ENCODE assay signal across 7 cellular contexts in genomic region chr14:68628605-68629310, GRCh38.
DNase-seq lines count a peak whose midpoint lies in the region; ATAC-seq, FAIRE-seq and TF ChIP-seq lines count a peak whose summit lies in the region.

No MANE protein-coding gene starts in this region.

- WGBS in right lobe of liver (ENCODE audit: insufficient coverage, low coverage, low lambda C conversion rate, missing lambda C conversion rate): 13% methylated on average over 14 of the region's 30 CpGs

- H3K27ac Mint-ChIP-seq in astrocyte (ENCODE audit: unreplicated experiment): no peak overlapping the region

- H3K79me2 ChIP-seq in astrocyte (ENCODE audit: insufficient read depth, low read length): no peaks in the 10 kb centered on the region

- DNase-seq in Peyer's patch: peak in 2 of 3 donors; percentile 47 to 67
- DNase-seq in astrocyte (ENCODE audit: low read depth): no peak
- peak in 2 of 3 donors; percentile 46 to 71 for DNase-seq in right lobe of liver
- no peak for DNase-seq in HUDEP-2 (lab: John Stamatoyannopoulos, UW; ENCODE audit: unreplicated experiment in 76 of 76)
- no peak for DNase-seq in NCI-H510A (lab: John Stamatoyannopoulos, UW)
- no peak for DNase-seq in NCI-H2081 treated with DMSO at 0.1 percent for 48 hours (lab: John Stamatoyannopoulos, UW)

- peaks cover 21% of the 10 kb centered on the region for H3K4me1 Mint-ChIP-seq in astrocyte (ENCODE audit: low read depth, unreplicated experiment)

- H3K4me3 ChIP-seq in Peyer's patch: peak overlapping the region; percentile 32 to 53 (median 46)
- peak overlapping the region; percentile 20 for H3K4me3 ChIP-seq in astrocyte (ENCODE audit: insufficient read depth, low read depth, low read length)
- H3K4me3 ChIP-seq in right lobe of liver: peak overlapping the region; percentile 8 to 49 (median 32)

- peaks cover 2% of the 10 kb centered on the region for H3K9me3 Mint-ChIP-seq in astrocyte (ENCODE audit: unreplicated experiment)

- no peaks in the 10 kb centered on the region for H3K36me3 ChIP-seq in Peyer's patch
- no peaks in the 10 kb centered on the region for H3K36me3 ChIP-seq in astrocyte (ENCODE audit: insufficient read depth, low read length)
- no peaks in the 10 kb centered on the region for H3K36me3 ChIP-seq in right lobe of liver

- H3K4me1 ChIP-seq in Peyer's patch (peaks cover 0 to 23% (median 0%) of the 10 kb centered on the region in 4 donors), astrocyte (ENCODE audit: insufficient read depth, low read length) (peaks cover 11% of the 10 kb centered on the region), right lobe of liver (peaks cover 0 to 53% (median 25%) of the 10 kb centered on the region in 4 donors)

- H4K20me1 ChIP-seq in astrocyte (ENCODE audit: insufficient read depth, low read length): no peaks in the 10 kb centered on the region

- ATAC-seq in right lobe of liver: peak; percentile 19 to 50 (median 28)

- intact Hi-C loops in right lobe of liver (cut with DNase I): loop anchor here in 1 of 2 donors (5.0 kb wide), 1 partner anchor 61 kb away; no protein-coding TSS in a partner anchor

- FAIRE-seq in astrocyte (lab: Jason Lieb, UNC): no peak

- H3K9me3 ChIP-seq in Peyer's patch (no peaks in the 10 kb centered on the region), astrocyte (ENCODE audit: insufficient read depth, low read depth, low read length) (no peaks in the 10 kb centered on the region), right lobe of liver (no peaks in the 10 kb centered on the region)

- peaks cover 9% of the 10 kb centered on the region for H3K27me3 Mint-ChIP-seq in astrocyte (ENCODE audit: low read depth, unreplicated experiment)

- no peak for TF ChIP-seq POLR2A in Peyer's patch (IDR thresholded peaks at IDR 0.05)
- peak; percentile 0 for TF ChIP-seq POLR2A in right lobe of liver (IDR thresholded peaks at IDR 0.05)

- H3K27ac ChIP-seq in Peyer's patch: peak overlapping the region; percentile 50 to 74 (median 66)
- no peak overlapping the region for H3K27ac ChIP-seq in astrocyte (ENCODE audit: low read depth, low read length)
- peak overlapping the region; percentile 77 to 97 (median 92) for H3K27ac ChIP-seq in right lobe of liver
- H3K27ac ChIP-seq in temporal lobe (ENCODE audit: low read depth, low read length): peak overlapping the region; percentile 71

- H3K36me3 Mint-ChIP-seq in astrocyte (ENCODE audit: low read depth, unreplicated experiment): peaks cover 2% of the 10 kb centered on the region

- no peak overlapping the region for H3K9ac ChIP-seq in astrocyte (ENCODE audit: low read length)

- peak overlapping the region; percentile 73 for H3K4me2 ChIP-seq in astrocyte (ENCODE audit: low read length)

- peak overlapping the region; percentile 49 for H2AFZ ChIP-seq in astrocyte (ENCODE audit: low read depth, low read length)

- TF ChIP-seq CTCF in Peyer's patch (IDR thresholded peaks at IDR 0.05): no peak
- TF ChIP-seq CTCF in astrocyte (IDR thresholded peaks at IDR 0.05; ENCODE audit: insufficient read depth, low read depth, low read length): no peak
- TF ChIP-seq CTCF in right lobe of liver (IDR thresholded peaks at IDR 0.05): no peak

- H3K4me3 Mint-ChIP-seq in astrocyte (ENCODE audit: unreplicated experiment): no peak overlapping the region

- H3K27me3 ChIP-seq in Peyer's patch: no peaks in the 10 kb centered on the region
- H3K27me3 ChIP-seq in astrocyte (ENCODE audit: insufficient read depth, low read length): no peaks in the 10 kb centered on the region
- H3K27me3 ChIP-seq in right lobe of liver: no peaks in the 10 kb centered on the region

Comparison
In these comparisons a context has a peak if more than half of its experiments do, and no peak if none do; other contexts are left out.
1. DNase-seq: peak in Peyer's patch (2 of 3) and right lobe of liver (2 of 3); none in astrocyte (single experiment), HUDEP-2 (0 of 76), NCI-H510A (single experiment) and NCI-H2081 treated with DMSO at 0.1 percent for 48 hours (single experiment).
2. Peak in every context shown above with its lines, with median percentiles within 50 percentile points of each other: H3K4me3 ChIP-seq.